In genomic region chr5:5141625-5142527, GRCh38 we compare ENCODE assay signal across 8 cellular contexts. TPM values are rescaled to one million over a fixed set of nuclear protein-coding genes. Genes with fewer than 3 reads are reported as not detected.
A peak's percentile ranks its signal among the peaks of the same experiment; 100 is the strongest.
DNase-seq lines count a peak whose midpoint lies in the region; ATAC-seq, FAIRE-seq and TF ChIP-seq lines count a peak whose summit lies in the region.

No MANE protein-coding gene starts in this region.

- H3K27me3 ChIP-seq in brain microvascular endothelial cell (replicated peaks): peaks cover 19% of the 10 kb centered on the region
- H3K27me3 ChIP-seq in keratinocyte (ENCODE audit: control insufficient read depth, extremely low read depth, insufficient read depth, low read length): peaks cover 30% of the 10 kb centered on the region

- FAIRE-seq in keratinocyte (lab: Jason Lieb, UNC): no peak

- H3K79me2 ChIP-seq in keratinocyte (ENCODE audit: control insufficient read depth, insufficient read depth, low read length): no peaks in the 10 kb centered on the region

- no peaks in the 10 kb centered on the region for H3K9me1 ChIP-seq in keratinocyte (ENCODE audit: control insufficient read depth, extremely low read depth, insufficient read depth, low read length)

- H2AFZ ChIP-seq in keratinocyte (ENCODE audit: control insufficient read depth, low read length): no peak overlapping the region

- H3K4me3 ChIP-seq in brain microvascular endothelial cell (ENCODE audit: low read depth, low read length) (peak overlapping the region; percentile 50), keratinocyte (ENCODE audit: control insufficient read depth in 2 of 3, extremely low read depth in 1 of 3, insufficient read depth in 2 of 3, low read depth in 1 of 3, low read length in 3 of 3) (no peak overlapping the region)

- no peaks in the 10 kb centered on the region for H4K20me1 ChIP-seq in keratinocyte (ENCODE audit: control insufficient read depth, extremely low read depth, insufficient read depth, low read length)

- no peak overlapping the region for H3K9ac ChIP-seq in keratinocyte (ENCODE audit: control insufficient read depth, extremely low read depth, insufficient read depth, low read length)

- H3K27ac ChIP-seq in brain microvascular endothelial cell: no peak overlapping the region
- H3K27ac ChIP-seq in keratinocyte (ENCODE audit: control insufficient read depth, insufficient read depth, low read length): no peak overlapping the region

- H3K4me1 ChIP-seq in keratinocyte (ENCODE audit: control insufficient read depth, extremely low read depth, insufficient read depth, low read length): no peaks in the 10 kb centered on the region

- H3K9me3 ChIP-seq in keratinocyte (ENCODE audit: control insufficient read depth, low read depth, low read length): no peaks in the 10 kb centered on the region

- TF ChIP-seq CTCF in brain microvascular endothelial cell (IDR thresholded peaks at IDR 0.05; ENCODE audit: low read depth, low read length, missing control alignments) (peak; percentile 59), keratinocyte (optimal IDR thresholded peaks at IDR 0.05 in 1 of 3, IDR thresholded peaks at IDR 0.05 in 1 of 3, conservative IDR thresholded peaks at IDR 0.05 in 1 of 3; ENCODE audit: extremely low read depth in 1 of 3, insufficient read depth in 2 of 3, low read length in 3 of 3) (peak; percentile 12 to 37 (median 29))

- H3K36me3 ChIP-seq in brain microvascular endothelial cell (replicated peaks) (no peaks in the 10 kb centered on the region), keratinocyte (ENCODE audit: control insufficient read depth in 2 of 2, extremely low read depth in 1 of 2, insufficient read depth in 2 of 2, low read length in 2 of 2) (no peaks in the 10 kb centered on the region)

- no peak overlapping the region for H3K4me2 ChIP-seq in keratinocyte (ENCODE audit: control insufficient read depth, extremely low read depth, insufficient read depth, low read depth, low read length)

- dilution Hi-C loops in keratinocyte (cut with MboI; ENCODE audit: extremely low pct_ligation_motif_present, low sequenced_read_pairs): no loop called here

- in situ Hi-C loops in brain microvascular endothelial cell (cut with HindIII; ENCODE audit: low pct_ligation_motif_present, low sequenced_read_pairs): no loop called here

- DNase-seq in AG20443 (ENCODE audit: low spot score) (peak; percentile 41), NCI-H1048 (lab: John Stamatoyannopoulos, UW) (peak; percentile 29), SKM-1 (lab: John Stamatoyannopoulos, UW; ENCODE audit: unreplicated experiment) (peak; percentile 11), brain microvascular endothelial cell (peak; percentile 52), keratinocyte (ENCODE audit: low read depth, low spot score) (no peak)
- DNase-seq in stimulated activated CD4-positive, alpha-beta T cell treated with anti-CD3 and anti-CD28 coated beads, Interleukin-4, amount 100 ng/mL, for 4 hours: peak; percentile 9 to 34

- ATAC-seq in GM19043 (IDR thresholded peaks at IDR 0.05; ENCODE audit: low read depth, unreplicated experiment) (peak; percentile 55), GM21717 (IDR thresholded peaks at IDR 0.05; ENCODE audit: unreplicated experiment) (no peak)

RNA-seq across cellular contexts. Expression of gene ADAMTS16, which starts 1.7 kb away (rescaled TPM):
- polyA plus RNA-seq in keratinocyte: not detected in 3 replicates
- not detected for polyA plus RNA-seq in keratinocyte (2011; ENCODE audit: low read depth)
- polyA plus RNA-seq in keratinocyte (2011; cell fraction: cytosol; rRNA removed): not detected in 2 replicates
- not detected in 2 replicates for polyA plus RNA-seq in keratinocyte (2011; cell fraction: nucleus; rRNA removed)
- polyA plus RNA-seq in keratinocyte (2012; ENCODE audit: low replicate concordance): not detected in 2 replicates
- polyA minus RNA-seq in keratinocyte: not detected in 3 replicates
- not detected for polyA minus RNA-seq in keratinocyte (2011; cell fraction: cytosol; rRNA and poly(A)+ RNA removed)
- not detected in 2 replicates for polyA minus RNA-seq in keratinocyte (2011; cell fraction: nucleus; rRNA and poly(A)+ RNA removed)
